8 cellular contexts compared by ENCODE assay signal in genomic region chr14:105033412-105033900, GRCh38. TPM values are rescaled to one million over a fixed set of nuclear protein-coding genes. Genes with fewer than 3 reads are reported as not detected.
DNase-seq lines count a peak whose midpoint lies in the region; ATAC-seq and TF ChIP-seq lines count a peak whose summit lies in the region.
"Not testable (repeated sequence)": the region's sequence is repeated elsewhere in the genome, so short reads cannot be mapped to it uniquely, and the experiment has no call there.

No MANE protein-coding gene starts in this region.

- H3K9me3 Mint-ChIP-seq in CD8-positive, alpha-beta T cell; activated naive CD4-positive, alpha-beta T cell treated with anti-CD3 and anti-CD28 coated beads, Interleukin-2, amount 50 U/mL, for 24 hours; effector memory CD8-positive, alpha-beta T cell; mesothelial cell of epicardium: not testable (repeated sequence)

- peak overlapping the region; percentile 87 for H3K4me3 Mint-ChIP-seq in CD8-positive, alpha-beta T cell
- H3K4me3 Mint-ChIP-seq in activated naive CD4-positive, alpha-beta T cell treated with anti-CD3 and anti-CD28 coated beads, Interleukin-2, amount 50 U/mL, for 24 hours = peak overlapping the region; percentile 90
- H3K4me3 Mint-ChIP-seq in effector memory CD8-positive, alpha-beta T cell = peak overlapping the region; percentile 89 to 90
- peak overlapping the region; percentile 79 for H3K4me3 Mint-ChIP-seq in mesothelial cell of epicardium

- peaks cover 13% of the 10 kb centered on the region for H3K4me1 Mint-ChIP-seq in CD8-positive, alpha-beta T cell (ENCODE audit: low read depth)
- peaks cover 15% of the 10 kb centered on the region for H3K4me1 Mint-ChIP-seq in activated naive CD4-positive, alpha-beta T cell treated with anti-CD3 and anti-CD28 coated beads, Interleukin-2, amount 50 U/mL, for 24 hours
- peaks cover 10 to 17% of the 10 kb centered on the region in 2 donors for H3K4me1 Mint-ChIP-seq in effector memory CD8-positive, alpha-beta T cell (ENCODE audit: low read depth in 2 of 2)
- peaks cover 12% of the 10 kb centered on the region for H3K4me1 Mint-ChIP-seq in mesothelial cell of epicardium

- H3K27ac Mint-ChIP-seq in CD8-positive, alpha-beta T cell = peak overlapping the region; percentile 88
- H3K27ac Mint-ChIP-seq in activated naive CD4-positive, alpha-beta T cell treated with anti-CD3 and anti-CD28 coated beads, Interleukin-2, amount 50 U/mL, for 24 hours = peak overlapping the region; percentile 90
- H3K27ac Mint-ChIP-seq in effector memory CD8-positive, alpha-beta T cell = peak overlapping the region; percentile 94 to 97
- H3K27ac Mint-ChIP-seq in mesothelial cell of epicardium = peak overlapping the region; percentile 90

- H3K9me3 ChIP-seq in CD8-positive, alpha-beta T cell (ENCODE audit: low read length); Peyer's patch; left ventricle myocardium inferior (replicated peaks); upper lobe of left lung: not testable (repeated sequence)

- peak overlapping the region; percentile 28 for H3K27ac ChIP-seq in CD8-positive, alpha-beta T cell (ENCODE audit: low read depth, low read length)
- peak overlapping the region in 3 of 4 donors; percentile 10 to 40 (median 26) for H3K27ac ChIP-seq in Peyer's patch
- H3K27ac ChIP-seq in left ventricle myocardium inferior (replicated peaks) = peak overlapping the region; percentile 46
- H3K27ac ChIP-seq in rectal smooth muscle tissue (ENCODE audit: low read depth, low read length) = not testable (repeated sequence)
- peak overlapping the region in 3 of 4 donors; percentile 50 to 79 (median 56) for H3K27ac ChIP-seq in upper lobe of left lung

- CTCF ChIA-PET in CD8-positive, alpha-beta T cell (lab: Charles Lee) = interaction anchor here (0.8 kb wide), 2 partner anchors 15 to 21 kb away, joined by 3 read pairs; no protein-coding TSS in a partner anchor

- H3K4me1 ChIP-seq in CD8-positive, alpha-beta T cell (ENCODE audit: insufficient read depth, low read length); Peyer's patch; left ventricle myocardium inferior; rectal smooth muscle tissue (ENCODE audit: control insufficient read depth, insufficient read depth, low read length); upper lobe of left lung: not testable (repeated sequence)

- TF ChIP-seq POLR2A in Peyer's patch (IDR thresholded peaks at IDR 0.05); upper lobe of left lung (IDR thresholded peaks at IDR 0.05): not testable (repeated sequence)

- DNase-seq in CD8-positive, alpha-beta T cell; Peyer's patch; effector memory CD8-positive, alpha-beta T cell; left ventricle myocardium inferior; mesothelial cell of epicardium (ENCODE audit: low spot score in 2 of 2, unreplicated experiment in 2 of 2): not testable (repeated sequence)
- DNase-seq in upper lobe of left lung = peak in 1 of 2 donors; percentile 64

- WGBS in upper lobe of left lung, 2 donors = 5 to 24% methylated on average over 45 of the region's 45 CpGs

- not testable (repeated sequence) for H3K36me3 Mint-ChIP-seq in CD8-positive, alpha-beta T cell; activated naive CD4-positive, alpha-beta T cell treated with anti-CD3 and anti-CD28 coated beads, Interleukin-2, amount 50 U/mL, for 24 hours; effector memory CD8-positive, alpha-beta T cell (ENCODE audit: insufficient read depth); mesothelial cell of epicardium

- not testable (repeated sequence) for H3K27me3 Mint-ChIP-seq in CD8-positive, alpha-beta T cell (ENCODE audit: low read depth); activated naive CD4-positive, alpha-beta T cell treated with anti-CD3 and anti-CD28 coated beads, Interleukin-2, amount 50 U/mL, for 24 hours; effector memory CD8-positive, alpha-beta T cell
- H3K27me3 Mint-ChIP-seq in mesothelial cell of epicardium (ENCODE audit: low read depth) = peaks cover 21% of the 10 kb centered on the region

- H3K36me3 ChIP-seq in CD8-positive, alpha-beta T cell (ENCODE audit: insufficient read depth, low read length); Peyer's patch; left ventricle myocardium inferior; rectal smooth muscle tissue (ENCODE audit: control insufficient read depth, insufficient read depth, low read length); upper lobe of left lung: not testable (repeated sequence)

- H3K9ac ChIP-seq in rectal smooth muscle tissue (ENCODE audit: low read length) = peak overlapping the region; percentile 41

- not testable (repeated sequence) for H3K27me3 ChIP-seq in CD8-positive, alpha-beta T cell (ENCODE audit: insufficient read depth, low read length); Peyer's patch; rectal smooth muscle tissue (ENCODE audit: control insufficient read depth, insufficient read depth, low read length); upper lobe of left lung
- peaks cover 55% of the 10 kb centered on the region for H3K27me3 ChIP-seq in left ventricle myocardium inferior (ENCODE audit: low read depth)

- TF ChIP-seq EP300 in upper lobe of left lung (IDR thresholded peaks at IDR 0.05) = not testable (repeated sequence)

- intact Hi-C loops in CD8-positive, alpha-beta T cell (cut with DNase I, micrococcal nuclease) = loop anchor here in 1 of 2 experiments (1.0 kb wide), 1 partner anchor 12 kb away; the partner anchor contains the start of gene CDCA4
- intact Hi-C loops in left ventricle myocardium inferior (cut with micrococcal nuclease) = loop anchor here (10.0 kb wide), 1 partner anchor 59 kb away; the partner anchor contains the start of gene AHNAK2

- not testable (repeated sequence) for TF ChIP-seq CTCF in CD8-positive, alpha-beta T cell (IDR thresholded peaks at IDR 0.05); Peyer's patch (IDR thresholded peaks at IDR 0.05); left ventricle myocardium inferior (IDR thresholded peaks at IDR 0.05; ENCODE audit: borderline replicate concordance); mesothelial cell of epicardium (IDR thresholded peaks at IDR 0.05; ENCODE audit: unreplicated experiment); upper lobe of left lung (IDR thresholded peaks at IDR 0.05)

- ATAC-seq in CD8-positive, alpha-beta T cell; upper lobe of left lung (ENCODE audit: low FRiP score in 2 of 2): not testable (repeated sequence)
- ATAC-seq in effector memory CD8-positive, alpha-beta T cell (replicated peaks) = peak; percentile 21

- POLR2A ChIA-PET in CD8-positive, alpha-beta T cell (lab: Charles Lee) = interaction anchor here (0.8 to 1.0 kb wide), 2 partner anchors 12 to 13 kb away, joined by 3 to 4 read pairs; partner anchors contain the start of gene CDCA4

- peak overlapping the region; percentile 43 for H3K4me3 ChIP-seq in CD8-positive, alpha-beta T cell (ENCODE audit: low read depth, low read length)
- H3K4me3 ChIP-seq in Peyer's patch (peak overlapping the region; percentile 35 to 53 (median 42)), left ventricle myocardium inferior (peak overlapping the region; percentile 66), rectal smooth muscle tissue (ENCODE audit: low read length) (peak overlapping the region; percentile 47), upper lobe of left lung (peak overlapping the region in 3 of 4 donors; percentile 44 to 49 (median 45))

RNA-seq across cellular contexts. Expression of gene CDCA4, which starts 12.6 kb away (rescaled TPM):
- total RNA-seq in CD8-positive, alpha-beta T cell = 10 to 100 TPM; 20.2 to 22.9 TPM
- 1 to 10 TPM; 3.7 to 9.1 (median 6.6) TPM for total RNA-seq in Peyer's patch
- 2.0 TPM for total RNA-seq in left ventricle myocardium inferior
- 31.5 to 33.9 TPM (median 32.3 TPM) in 3 replicates for total RNA-seq in mesothelial cell of epicardium
- total RNA-seq in upper lobe of left lung = 10 to 100 TPM in 1 of 6 donors, 1 to 10 TPM in 4, under 1 TPM in 1; 0.89 to 10.3 (median 6.6) TPM

RNA-seq across cellular contexts. Expression of gene GPR132, which starts 31.8 kb away (rescaled TPM):
- 100 to 1,000 TPM in 1 of 2 experiments, 10 to 100 TPM in 1; 91.8 to 101 TPM for total RNA-seq in CD8-positive, alpha-beta T cell
- total RNA-seq in Peyer's patch (10 to 100 TPM in 1 of 4 donors, 1 to 10 TPM in 3; 1.5 to 29.7 (median 4.2) TPM), left ventricle myocardium inferior (1.0 TPM), mesothelial cell of epicardium (1.0 to 1.6 TPM (median 1.1 TPM) in 3 replicates), upper lobe of left lung (10 to 100 TPM in 1 of 6 donors, 1 to 10 TPM in 5; 3.0 to 14.7 (median 7.0) TPM)

RNA-seq across cellular contexts. Expression of gene CLBA1, which starts 47.9 kb away (rescaled TPM):
- 1 to 10 TPM in 1 of 2 experiments, under 1 TPM in 1; 0.84 to 1.0 TPM for total RNA-seq in CD8-positive, alpha-beta T cell
- 1 to 10 TPM in 2 of 4 donors, under 1 TPM in 1, not detected in 1; 0.88 to 3.8 (median 2.8) TPM for total RNA-seq in Peyer's patch
- 2.4 TPM for total RNA-seq in left ventricle myocardium inferior
- 9.0 to 10.3 TPM (median 10.2 TPM) in 3 replicates for total RNA-seq in mesothelial cell of epicardium
- 10 to 100 TPM; 11.1 to 44.0 (median 13.3) TPM for total RNA-seq in upper lobe of left lung

RNA-seq across cellular contexts. Expression of gene AHNAK2, which starts 55.3 kb away (rescaled TPM):
- under 1 TPM; 0.06 to 0.14 TPM for total RNA-seq in CD8-positive, alpha-beta T cell
- total RNA-seq in Peyer's patch (10 to 100 TPM in 3 of 4 donors, 1 to 10 TPM in 1; 3.2 to 19.0 (median 10.7) TPM), left ventricle myocardium inferior (2.5 TPM), mesothelial cell of epicardium (2.4 to 2.8 TPM (median 2.6 TPM) in 3 replicates), upper lobe of left lung (10 to 100 TPM in 4 of 6 donors, 1 to 10 TPM in 2; 4.3 to 48.0 (median 12.9) TPM)
